ENCODE assay signal across 20 cellular contexts in genomic region chr2:212712991-212713390, GRCh38.
"Had no signal": no experiment of that assay in that cellular context is flagged by ENCODE, and none has a peak within 500 bp of the region (broad histone marks: within the 10 kb centered on the region; RNA-seq: fewer than 3 reads in every experiment).

No MANE protein-coding gene starts in this region.

- H3K4me3 Mint-ChIP-seq: activated CD8-positive, alpha-beta T cell treated with anti-CD3 and anti-CD28 coated beads, Interleukin-2, amount 10 ng/mL, durations not matched to agents 7 days and 5 days; endodermal cell; naive thymus-derived CD8-positive, alpha-beta T cell; stimulated activated memory B cell treated with anti-CD40 and anti-IgM and Interleukin-4, amounts not matched to agents 10 μg/mL and 1 μg/mL and 100 μg/mL, for 72 hours; T-cell had no signal

- H3K27ac Mint-ChIP-seq: activated CD8-positive, alpha-beta T cell treated with anti-CD3 and anti-CD28 coated beads, Interleukin-2, amount 10 ng/mL, durations not matched to agents 7 days and 5 days; endodermal cell; naive thymus-derived CD8-positive, alpha-beta T cell; progenitor cell of endocrine pancreas; stimulated activated memory B cell treated with anti-CD40 and anti-IgM and Interleukin-4, amounts not matched to agents 10 μg/mL and 1 μg/mL and 100 μg/mL, for 72 hours; T-cell had no signal

- ATAC-seq: activated CD8-positive, alpha-beta T cell treated with anti-CD3 and anti-CD28 coated beads, Interleukin-2, amount 10 ng/mL, durations not matched to agents 7 days and 5 days; body of pancreas; esophagus mucosa; mucosa of descending colon; naive thymus-derived CD8-positive, alpha-beta T cell; stimulated activated memory B cell treated with anti-CD40 and anti-IgM and Interleukin-4, amounts not matched to agents 10 μg/mL and 1 μg/mL and 100 μg/mL, for 72 hours; T-cell had no signal

- DNase-seq: activated CD4-positive, alpha-beta T cell treated with anti-CD3 and anti-CD28 coated beads for 4 hours; activated CD8-positive, alpha-beta T cell treated with anti-CD3 and anti-CD28 coated beads, Interleukin-2, amount 10 ng/mL, durations not matched to agents 7 days and 5 days; activated naive CD4-positive, alpha-beta T cell treated with Interleukin-2 at 50 U/mL for 16 hours; body of pancreas; cerebellar nuclear complex; endodermal cell; foreskin fibroblast; mucosa of descending colon; naive thymus-derived CD8-positive, alpha-beta T cell; nucleus accumbens; right cardiac atrium; spleen; stimulated activated CD4-positive, alpha-beta T cell treated with anti-CD3 and anti-CD28 coated beads, Interleukin-1b, Interleukin-23, amount 100 ng/mL, for 48 hours; T-cell; T1000; upper lobe of left lung; WERI-Rb-1 had no signal

- H3K27me3 ChIP-seq: body of pancreas, spleen, upper lobe of left lung had no signal

- H3K4me1 ChIP-seq: body of pancreas, spleen, upper lobe of left lung had no signal

- H3K9me3 Mint-ChIP-seq: stimulated activated memory B cell treated with anti-CD40 and anti-IgM and Interleukin-4, amounts not matched to agents 10 μg/mL and 1 μg/mL and 100 μg/mL, for 72 hours; T-cell had no signal

- H3K9me3 ChIP-seq: body of pancreas, mucosa of descending colon, spleen, upper lobe of left lung had no signal

- H3K27me3 Mint-ChIP-seq: progenitor cell of endocrine pancreas; stimulated activated memory B cell treated with anti-CD40 and anti-IgM and Interleukin-4, amounts not matched to agents 10 μg/mL and 1 μg/mL and 100 μg/mL, for 72 hours; T-cell had no signal

- H3K27ac ChIP-seq: body of pancreas, spleen, upper lobe of left lung, WERI-Rb-1 had no signal

- H3K4me1 Mint-ChIP-seq: naive thymus-derived CD8-positive, alpha-beta T cell; stimulated activated memory B cell treated with anti-CD40 and anti-IgM and Interleukin-4, amounts not matched to agents 10 μg/mL and 1 μg/mL and 100 μg/mL, for 72 hours; T-cell had no signal

- H3K4me3 ChIP-seq: body of pancreas, mucosa of descending colon, spleen, upper lobe of left lung had no signal

- H3K36me3 ChIP-seq: spleen, upper lobe of left lung, WERI-Rb-1 had no signal

- H3K36me3 Mint-ChIP-seq: naive thymus-derived CD8-positive, alpha-beta T cell; stimulated activated memory B cell treated with anti-CD40 and anti-IgM and Interleukin-4, amounts not matched to agents 10 μg/mL and 1 μg/mL and 100 μg/mL, for 72 hours; T-cell had no signal
